Comparison of ENCODE assay signal across 18 cellular contexts in the genomic region with DNA sequence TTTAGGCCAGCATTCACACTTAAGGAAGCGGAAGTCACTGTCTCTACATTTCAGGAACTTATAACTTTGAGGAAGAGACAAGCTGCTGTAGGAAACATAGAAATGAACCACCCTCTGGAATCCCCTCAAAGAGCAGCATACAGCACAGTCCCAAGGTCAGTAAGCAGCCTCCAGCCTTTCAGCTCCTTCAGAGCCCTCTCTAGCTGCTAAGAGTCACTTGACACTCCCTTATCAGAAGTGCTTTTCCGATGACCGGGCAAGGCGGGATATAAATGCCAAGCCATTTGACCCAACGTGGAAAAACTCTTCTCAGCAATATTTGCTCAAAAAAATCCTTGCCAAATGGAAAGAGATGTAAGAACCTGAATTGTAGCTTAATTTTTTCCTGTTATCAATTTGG.
"Had no signal": no experiment of that assay in that cellular context is flagged by ENCODE, and none has a peak within 500 bp of the region (broad histone marks: within the 10 kb centered on the region; RNA-seq: fewer than 3 reads in every experiment).

No MANE protein-coding gene starts in this region.

- H3K9me3 ChIP-seq: SK-N-SH had no signal

- DNase-seq: KBM-7, MV-4-11, NCI-H1048, NCI-H1105 treated with DMSO at 0.1 percent for 48 hours, NCI-H1417 treated with DMSO at 0.1 percent for 48 hours, NCI-H146, NCI-H1694 treated with DMSO at 0.1 percent for 48 hours, NCI-H1930, NCI-H2081, NCI-H2107, NCI-H2227 treated with DMSO at 0.1 percent for 48 hours, NCI-H524 treated with DMSO at 0.1 percent for 48 hours, NCI-H69, NCI-H774, Right ventricle myocardium superior, RPMI8226, SIG-M5, SK-N-SH had no signal
